In the genomic region with DNA sequence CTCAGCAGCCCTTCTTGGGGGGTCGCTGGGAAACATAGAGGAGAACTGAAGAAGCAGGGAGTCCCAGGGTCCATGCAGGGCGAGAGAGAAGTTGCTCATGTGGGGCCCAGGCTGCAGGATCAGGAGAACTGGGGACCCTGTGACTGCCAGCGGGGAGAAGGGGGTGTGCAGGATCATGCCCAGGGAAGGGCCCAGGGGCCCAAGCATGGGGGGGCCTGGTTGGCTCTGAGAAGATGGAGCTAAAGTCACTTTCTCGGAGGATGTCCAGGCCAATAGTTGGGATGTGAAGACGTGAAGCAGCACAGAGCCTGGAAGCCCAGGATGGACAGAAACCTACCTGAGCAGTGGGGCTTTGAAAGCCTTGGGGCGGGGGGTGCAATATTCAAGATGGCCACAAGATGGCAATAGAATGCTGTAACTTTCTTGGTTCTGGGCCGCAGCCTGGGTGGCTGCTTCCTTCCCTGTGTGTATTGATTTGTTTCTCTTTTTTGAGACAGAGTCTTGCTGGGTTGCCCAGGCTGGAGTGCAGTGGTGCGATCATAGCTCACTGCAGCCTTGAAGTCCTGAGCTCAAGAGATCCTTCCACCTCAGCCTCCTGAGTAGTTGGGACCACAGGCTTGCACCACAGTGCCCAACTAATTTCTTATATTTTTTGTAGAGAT, we compare ENCODE assay signal across 8 cellular contexts. TPM values are rescaled to one million over a fixed set of nuclear protein-coding genes. Genes with fewer than 3 reads are reported as not detected.
DNase-seq lines count a peak whose midpoint lies in the region; ATAC-seq and TF ChIP-seq lines count a peak whose summit lies in the region.

No MANE protein-coding gene starts in this region.

- CTCF ChIA-PET in activated CD8-positive, alpha-beta T cell treated with anti-CD3 and anti-CD28 coated beads for 36 hours (lab: Charles Lee), result interaction anchor here (0.6 to 6.2 kb wide), 19 partner anchors 11 to 284 kb away, joined by 3 to 46 read pairs (median 4); no protein-coding TSS in a partner anchor

- no peaks in the 10 kb centered on the region for H3K9me3 Mint-ChIP-seq in activated CD8-positive, alpha-beta T cell treated with anti-CD3 and anti-CD28 coated beads for 36 hours
- H3K9me3 Mint-ChIP-seq in memory B cell, result peaks cover 2% of the 10 kb centered on the region

- intact Hi-C loops in activated CD8-positive, alpha-beta T cell treated with anti-CD3 and anti-CD28 coated beads for 36 hours (cut with micrococcal nuclease), result loop anchor here (2.0 to 10.0 kb wide), 2 partner anchors 210 to 282 kb away; no protein-coding TSS in a partner anchor

- no peaks in the 10 kb centered on the region for H3K36me3 Mint-ChIP-seq in activated CD8-positive, alpha-beta T cell treated with anti-CD3 and anti-CD28 coated beads for 36 hours (ENCODE audit: low read depth)
- H3K36me3 Mint-ChIP-seq in memory B cell, result no peaks in the 10 kb centered on the region

- TF ChIP-seq CTCF in activated CD8-positive, alpha-beta T cell treated with anti-CD3 and anti-CD28 coated beads for 36 hours (IDR thresholded peaks at IDR 0.05), result peak; percentile 85

- no peak overlapping the region for H3K4me3 Mint-ChIP-seq in activated CD8-positive, alpha-beta T cell treated with anti-CD3 and anti-CD28 coated beads for 36 hours
- no peak overlapping the region for H3K4me3 Mint-ChIP-seq in memory B cell

- H3K27me3 Mint-ChIP-seq in activated CD8-positive, alpha-beta T cell treated with anti-CD3 and anti-CD28 coated beads for 36 hours, result no peaks in the 10 kb centered on the region
- peaks cover 4% of the 10 kb centered on the region for H3K27me3 Mint-ChIP-seq in memory B cell

- no peaks in the 10 kb centered on the region for H3K4me1 Mint-ChIP-seq in activated CD8-positive, alpha-beta T cell treated with anti-CD3 and anti-CD28 coated beads for 36 hours (ENCODE audit: low read depth)
- no peaks in the 10 kb centered on the region for H3K4me1 Mint-ChIP-seq in memory B cell

- DNase-seq in COLO668 (lab: John Stamatoyannopoulos, UW; ENCODE audit: unreplicated experiment), result peak; percentile 56
- DNase-seq in NCI-H82 (lab: John Stamatoyannopoulos, UW), result peak; percentile 86
- DNase-seq in activated CD8-positive, alpha-beta T cell treated with anti-CD3 and anti-CD28 coated beads for 36 hours, result peak; percentile 84
- peak; percentile 63 for DNase-seq in effector CD8-positive, alpha-beta T cell (lab: John Stamatoyannopoulos, UW)
- peak; percentile 79 to 86 for DNase-seq in memory B cell (ENCODE audit: low spot score in 2 of 2)
- peak; percentile 34 to 47 for DNase-seq in stimulated activated CD8-positive, alpha-beta memory T cell treated with anti-CD3 and anti-CD28 coated beads, Interleukin-15, amount 100 ng/mL, for 48 hours (ENCODE audit: low read depth in 2 of 2)

- ATAC-seq in HG02798 (IDR thresholded peaks at IDR 0.05; ENCODE audit: poor library complexity, unreplicated experiment), result peak; percentile 58
- ATAC-seq in activated CD8-positive, alpha-beta T cell treated with anti-CD3 and anti-CD28 coated beads for 36 hours, result peak; percentile 99
- peak; percentile 92 for ATAC-seq in memory B cell (ENCODE audit: low read depth)
- no peak for ATAC-seq in HG03571 (IDR thresholded peaks at IDR 0.05; ENCODE audit: unreplicated experiment)

- POLR2A ChIA-PET in activated CD8-positive, alpha-beta T cell treated with anti-CD3 and anti-CD28 coated beads for 36 hours (lab: Charles Lee), result interaction anchor here (0.7 kb wide), 1 partner anchor 191 kb away, joined by 3 read pairs; a partner anchor contains a TSS

- H3K27ac Mint-ChIP-seq in activated CD8-positive, alpha-beta T cell treated with anti-CD3 and anti-CD28 coated beads for 36 hours, result no peak overlapping the region
- H3K27ac Mint-ChIP-seq in memory B cell, result no peak overlapping the region

RNA-seq across cellular contexts. Expression of a gene that starts 3.4 kb away (rescaled TPM):
- total RNA-seq in activated CD8-positive, alpha-beta T cell treated with anti-CD3 and anti-CD28 coated beads for 36 hours, result not detected
